In the genomic region with DNA sequence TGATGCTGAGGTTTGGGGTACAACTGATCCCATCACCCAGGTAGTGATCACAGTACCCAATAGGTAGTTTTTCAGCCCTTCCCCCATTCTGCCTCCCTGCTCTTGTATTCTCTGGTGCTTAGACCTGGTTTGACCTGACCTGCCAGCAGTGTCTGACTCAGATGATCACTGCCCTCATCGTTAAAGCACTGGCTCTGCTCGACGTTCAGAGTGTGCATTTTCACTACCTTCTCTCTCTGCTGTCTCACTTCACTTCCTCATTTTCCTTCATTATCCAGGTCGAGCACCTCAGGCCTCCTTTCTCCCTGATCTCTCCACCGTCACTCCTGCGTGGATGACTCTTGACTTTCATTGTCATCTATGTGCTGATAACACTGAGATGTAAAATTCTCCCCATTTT, we compare ENCODE assay signal across 17 cellular contexts.
"Had no signal": no experiment of that assay in that cellular context is flagged by ENCODE, and none has a peak within 500 bp of the region (broad histone marks: within the 10 kb centered on the region; RNA-seq: fewer than 3 reads in every experiment).

No MANE protein-coding gene starts in this region.

- H3K27ac Mint-ChIP-seq: activated naive CD4-positive, alpha-beta T cell treated with anti-CD3 and anti-CD28 coated beads, Interleukin-2, amount 10 ng/mL, durations not matched to agents 7 days and 5 days; effector memory CD8-positive, alpha-beta T cell; naive thymus-derived CD8-positive, alpha-beta T cell; stimulated activated naive B cell treated with anti-CD40 and anti-IgM and Interleukin-4, amounts not matched to agents 10 μg/mL and 1 μg/mL and 100 μg/mL, for 72 hours; T-cell had no signal

- ATAC-seq: effector memory CD8-positive, alpha-beta T cell; naive thymus-derived CD8-positive, alpha-beta T cell; stimulated activated naive B cell treated with anti-CD40 and anti-IgM and Interleukin-4, amounts not matched to agents 10 μg/mL and 1 μg/mL and 100 μg/mL, for 72 hours; T-cell had no signal

- H3K27me3 Mint-ChIP-seq: activated naive CD4-positive, alpha-beta T cell treated with anti-CD3 and anti-CD28 coated beads, Interleukin-2, amount 10 ng/mL, durations not matched to agents 7 days and 5 days; effector memory CD8-positive, alpha-beta T cell; stimulated activated naive B cell treated with anti-CD40 and anti-IgM and Interleukin-4, amounts not matched to agents 10 μg/mL and 1 μg/mL and 100 μg/mL, for 72 hours; T-cell had no signal

- H3K9me3 ChIP-seq: SK-N-SH, tibial nerve had no signal

- H3K36me3 Mint-ChIP-seq: activated naive CD4-positive, alpha-beta T cell treated with anti-CD3 and anti-CD28 coated beads, Interleukin-2, amount 10 ng/mL, durations not matched to agents 7 days and 5 days; naive thymus-derived CD8-positive, alpha-beta T cell; T-cell had no signal

- H3K27ac ChIP-seq: epithelial cell of prostate, parathyroid adenoma, tibial nerve had no signal

- H3K4me1 ChIP-seq: parathyroid adenoma, tibial nerve had no signal

- H3K27me3 ChIP-seq: tibial nerve had no signal

- H3K36me3 ChIP-seq: tibial nerve had no signal

- DNase-seq: activated CD4-positive, CD25-positive, alpha-beta regulatory T cell treated with anti-CD3 and anti-CD28 coated beads, Interleukin-2, amount 50 U/mL, for 72 hours; activated naive CD4-positive, alpha-beta T cell treated with anti-CD3 and anti-CD28 coated beads, Interleukin-2, amount 10 ng/mL, durations not matched to agents 7 days and 5 days; dermis blood vessel endothelial cell; effector memory CD8-positive, alpha-beta T cell; hypothalamus; mammary epithelial cell; naive thymus-derived CD8-positive, alpha-beta T cell; retina; SK-N-SH; stimulated activated CD4-positive, alpha-beta T cell treated with anti-CD3 and anti-CD28 coated beads, Interleukin-15, amount 100 ng/mL, for 24 hours; stimulated activated CD4-positive, alpha-beta T cell treated with anti-CD3 and anti-CD28 coated beads, Interleukin-4, amount 100 ng/mL, for 1 hour; stimulated activated naive B cell treated with anti-CD40 and anti-IgM and Interleukin-4, amounts not matched to agents 10 μg/mL and 1 μg/mL and 100 μg/mL, for 72 hours; T-cell; T-helper 9 cell had no signal

- H3K4me3 Mint-ChIP-seq: activated naive CD4-positive, alpha-beta T cell treated with anti-CD3 and anti-CD28 coated beads, Interleukin-2, amount 10 ng/mL, durations not matched to agents 7 days and 5 days; effector memory CD8-positive, alpha-beta T cell; naive thymus-derived CD8-positive, alpha-beta T cell; stimulated activated naive B cell treated with anti-CD40 and anti-IgM and Interleukin-4, amounts not matched to agents 10 μg/mL and 1 μg/mL and 100 μg/mL, for 72 hours; T-cell had no signal

- H3K4me3 ChIP-seq: tibial nerve had no signal

- H3K4me1 Mint-ChIP-seq: activated naive CD4-positive, alpha-beta T cell treated with anti-CD3 and anti-CD28 coated beads, Interleukin-2, amount 10 ng/mL, durations not matched to agents 7 days and 5 days; naive thymus-derived CD8-positive, alpha-beta T cell; T-cell had no signal
